19 cellular contexts compared by ENCODE assay signal in genomic region chr2:240605867-240606743, GRCh38. TPM values are rescaled to one million over a fixed set of nuclear protein-coding genes. Genes with fewer than 3 reads are reported as not detected.
DNase-seq lines count a peak whose midpoint lies in the region; ATAC-seq and TF ChIP-seq lines count a peak whose summit lies in the region.
"Had no signal": no experiment of that assay in that cellular context is flagged by ENCODE, and none has a peak within 500 bp of the region (broad histone marks: within the 10 kb centered on the region; RNA-seq: fewer than 3 reads in every experiment).

No MANE protein-coding gene starts in this region.

- H3K27me3 ChIP-seq in sigmoid colon: no peaks in the 10 kb centered on the region
- H3K27me3 ChIP-seq: BLaER1 treated with 17β-estradiol and CSF1 and Interleukin-3, amounts not matched to agents 10 nM and 100 nM had no signal

- intact Hi-C loops in left colon (cut with DNase I, micrococcal nuclease): no loop called here
- intact Hi-C loops in sigmoid colon (cut with DNase I): no loop called here
- intact Hi-C loops in activated T-helper 2 cell treated with anti-CD3 and anti-CD28 coated beads, Interferon-gamma antibody, Interleukin-2, Interleukin-4, amounts not matched to agents 10 μg/mL and 5 μg/mL and 100 μg/mL, durations not matched to agents 14 hours and 24 hours and 36 hours (cut with micrococcal nuclease): no loop called here

- TF ChIP-seq CTCF in GM13977 (IDR thresholded peaks at IDR 0.05; ENCODE audit: extremely low read depth, insufficient read depth, missing control alignments) (no peak), sigmoid colon (IDR thresholded peaks at IDR 0.05) (no peak)

- no peak overlapping the region for H3K27ac Mint-ChIP-seq in activated T-helper 2 cell treated with anti-CD3 and anti-CD28 coated beads, Interferon-gamma antibody, Interleukin-2, Interleukin-4, amounts not matched to agents 10 μg/mL and 5 μg/mL and 100 μg/mL, durations not matched to agents 14 hours and 24 hours and 36 hours
- H3K27ac Mint-ChIP-seq: activated CD4-positive, alpha-beta memory T cell treated with anti-CD3 and anti-CD28 coated beads for 36 hours; activated T-helper 1 cell treated with anti-CD3 and anti-CD28 coated beads, Interleukin-12 subunit alpha, Interleukin-12 subunit beta, Interleukin-2, Interleukin-4 antibody, amounts not matched to agents 30 ng/mL and 10 ng/mL and 1 ng/mL, durations not matched to agents 14 hours and 24 hours and 36 hours; T-cell had no signal

- TF ChIP-seq EP300 in sigmoid colon (IDR thresholded peaks at IDR 0.05): no peak

- peak; percentile 15 for ATAC-seq in left colon
- no peak for ATAC-seq in GM21423 (IDR thresholded peaks at IDR 0.05; ENCODE audit: unreplicated experiment)
- ATAC-seq: Right ventricle myocardium inferior, T-cell had no signal

- H3K36me3 Mint-ChIP-seq in activated T-helper 2 cell treated with anti-CD3 and anti-CD28 coated beads, Interferon-gamma antibody, Interleukin-2, Interleukin-4, amounts not matched to agents 10 μg/mL and 5 μg/mL and 100 μg/mL, durations not matched to agents 14 hours and 24 hours and 36 hours (ENCODE audit: low read depth): peaks cover 8% of the 10 kb centered on the region
- H3K36me3 Mint-ChIP-seq: activated CD4-positive, alpha-beta memory T cell treated with anti-CD3 and anti-CD28 coated beads for 36 hours had no signal

- H3K27me3 Mint-ChIP-seq in activated T-helper 2 cell treated with anti-CD3 and anti-CD28 coated beads, Interferon-gamma antibody, Interleukin-2, Interleukin-4, amounts not matched to agents 10 μg/mL and 5 μg/mL and 100 μg/mL, durations not matched to agents 14 hours and 24 hours and 36 hours (ENCODE audit: low read depth): no peaks in the 10 kb centered on the region
- H3K27me3 Mint-ChIP-seq: activated CD4-positive, alpha-beta memory T cell treated with anti-CD3 and anti-CD28 coated beads for 36 hours; T-cell had no signal

- H3K27ac ChIP-seq in sigmoid colon: no peak overlapping the region
- H3K27ac ChIP-seq: KMS-11 had no signal

- no peak overlapping the region for H3K4me3 Mint-ChIP-seq in activated T-helper 2 cell treated with anti-CD3 and anti-CD28 coated beads, Interferon-gamma antibody, Interleukin-2, Interleukin-4, amounts not matched to agents 10 μg/mL and 5 μg/mL and 100 μg/mL, durations not matched to agents 14 hours and 24 hours and 36 hours (ENCODE audit: low read depth)
- H3K4me3 Mint-ChIP-seq: activated CD4-positive, alpha-beta memory T cell treated with anti-CD3 and anti-CD28 coated beads for 36 hours; activated T-helper 1 cell treated with anti-CD3 and anti-CD28 coated beads, Interleukin-12 subunit alpha, Interleukin-12 subunit beta, Interleukin-2, Interleukin-4 antibody, amounts not matched to agents 30 ng/mL and 10 ng/mL and 1 ng/mL, durations not matched to agents 14 hours and 24 hours and 36 hours; T-cell had no signal

- no peaks in the 10 kb centered on the region for H3K9me3 ChIP-seq in sigmoid colon
- H3K9me3 ChIP-seq: BLaER1 treated with 17β-estradiol and CSF1 and Interleukin-3, amounts not matched to agents 10 nM and 100 nM had no signal

- no peaks in the 10 kb centered on the region for H3K9me3 Mint-ChIP-seq in activated T-helper 2 cell treated with anti-CD3 and anti-CD28 coated beads, Interferon-gamma antibody, Interleukin-2, Interleukin-4, amounts not matched to agents 10 μg/mL and 5 μg/mL and 100 μg/mL, durations not matched to agents 14 hours and 24 hours and 36 hours
- H3K9me3 Mint-ChIP-seq: activated CD4-positive, alpha-beta memory T cell treated with anti-CD3 and anti-CD28 coated beads for 36 hours; activated T-helper 1 cell treated with anti-CD3 and anti-CD28 coated beads, Interleukin-12 subunit alpha, Interleukin-12 subunit beta, Interleukin-2, Interleukin-4 antibody, amounts not matched to agents 30 ng/mL and 10 ng/mL and 1 ng/mL, durations not matched to agents 14 hours and 24 hours and 36 hours; T-cell had no signal

- peak; percentile 13 for DNase-seq in activated CD4-positive, CD25-positive, alpha-beta regulatory T cell treated with anti-CD3 and anti-CD28 coated beads, Interleukin-2, amount 50 U/mL, for 72 hours
- no peak for DNase-seq in activated CD4-positive, CD25-positive, alpha-beta regulatory T cell (lab: John Stamatoyannopoulos, UW)
- DNase-seq in GM13977 (ENCODE audit: low spot score): peak; percentile 8
- DNase-seq in left colon: peak in 1 of 2 donors; percentile 16
- peak; percentile 59 for DNase-seq in sigmoid colon
- no peak for DNase-seq in 8988T
- no peak for DNase-seq in activated T-helper 2 cell treated with anti-CD3 and anti-CD28 coated beads, Interferon-gamma antibody, Interleukin-2, Interleukin-4, amounts not matched to agents 10 μg/mL and 5 μg/mL and 100 μg/mL, durations not matched to agents 14 hours and 24 hours and 36 hours (ENCODE audit: low spot score)
- DNase-seq: activated CD4-positive, alpha-beta memory T cell treated with anti-CD3 and anti-CD28 coated beads for 36 hours; DMS153; hippocampal formation; islet precursor cell; midbrain; NCI-H1930; T-cell had no signal

- no peaks in the 10 kb centered on the region for H3K36me3 ChIP-seq in sigmoid colon

- peaks cover 10% of the 10 kb centered on the region for H3K4me1 Mint-ChIP-seq in activated T-helper 2 cell treated with anti-CD3 and anti-CD28 coated beads, Interferon-gamma antibody, Interleukin-2, Interleukin-4, amounts not matched to agents 10 μg/mL and 5 μg/mL and 100 μg/mL, durations not matched to agents 14 hours and 24 hours and 36 hours (ENCODE audit: low read depth)

- in situ Hi-C loops in GM13977 (cut with MboI; ENCODE audit: low pct_unique_long_range_greater_than_20kb, low sequenced_read_pairs, unreplicated experiment): no loop called here

- H3K4me1 ChIP-seq in sigmoid colon: no peaks in the 10 kb centered on the region

- H3K4me3 ChIP-seq in sigmoid colon: no peak overlapping the region
- H3K4me3 ChIP-seq: BLaER1 treated with 17β-estradiol and CSF1 and Interleukin-3, amounts not matched to agents 10 nM and 100 nM had no signal

- TF ChIP-seq POLR2A in sigmoid colon (IDR thresholded peaks at IDR 0.05): no peak

- WGBS in sigmoid colon, 2 donors: 25 to 75% methylated on average over 12 of the region's 12 CpGs

RNA-seq across cellular contexts. Expression of gene GPR35, which starts 19.2 kb away (rescaled TPM):
- total RNA-seq in left colon (10 to 100 TPM; 67.5 to 84.3 TPM), sigmoid colon (1 to 10 TPM; 1.3 to 7.8 (median 3.5) TPM)
- polyA plus RNA-seq in sigmoid colon: 10 to 100 TPM; 28.2 to 76.6 (median 33.0) TPM
- total RNA-seq in activated T-helper 2 cell treated with anti-CD3 and anti-CD28 coated beads, Interferon-gamma antibody, Interleukin-2, Interleukin-4, amounts not matched to agents 10 μg/mL and 5 μg/mL and 100 μg/mL, durations not matched to agents 14 hours and 24 hours and 36 hours: 24.9 and 27.4 TPM in 2 replicates

RNA-seq across cellular contexts. Expression of gene CAPN10, which starts 19.6 kb away (rescaled TPM):
- total RNA-seq in left colon: 10 to 100 TPM; 33.6 to 36.1 TPM
- total RNA-seq in sigmoid colon: 10 to 100 TPM; 10.5 to 27.7 (median 16.3) TPM
- polyA plus RNA-seq in sigmoid colon: 10 to 100 TPM; 11.4 to 33.0 (median 16.4) TPM
- 49.6 and 51.1 TPM in 2 replicates for total RNA-seq in activated T-helper 2 cell treated with anti-CD3 and anti-CD28 coated beads, Interferon-gamma antibody, Interleukin-2, Interleukin-4, amounts not matched to agents 10 μg/mL and 5 μg/mL and 100 μg/mL, durations not matched to agents 14 hours and 24 hours and 36 hours

RNA-seq across cellular contexts. Expression of gene RNPEPL1, which starts 37.8 kb away (rescaled TPM):
- 100 to 1,000 TPM in 1 of 2 donors, 10 to 100 TPM in 1; 91.4 to 107 TPM for total RNA-seq in left colon
- 10 to 100 TPM; 23.1 to 87.8 (median 28.4) TPM for total RNA-seq in sigmoid colon
- polyA plus RNA-seq in sigmoid colon: 100 to 1,000 TPM in 2 of 3 donors, 10 to 100 TPM in 1; 64.3 to 136 (median 102) TPM
- 67.3 and 71.3 TPM in 2 replicates for total RNA-seq in activated T-helper 2 cell treated with anti-CD3 and anti-CD28 coated beads, Interferon-gamma antibody, Interleukin-2, Interleukin-4, amounts not matched to agents 10 μg/mL and 5 μg/mL and 100 μg/mL, durations not matched to agents 14 hours and 24 hours and 36 hours

RNA-seq across cellular contexts. Expression of gene DUSP28, which starts 45.9 kb away (rescaled TPM):
- total RNA-seq in left colon: 1 to 10 TPM; 4.1 to 6.0 TPM
- 10 to 100 TPM in 1 of 4 donors, 1 to 10 TPM in 3; 4.6 to 10.2 (median 7.6) TPM for total RNA-seq in sigmoid colon
- polyA plus RNA-seq in sigmoid colon: 1 to 10 TPM; 5.0 to 5.4 (median 5.1) TPM
- total RNA-seq in activated T-helper 2 cell treated with anti-CD3 and anti-CD28 coated beads, Interferon-gamma antibody, Interleukin-2, Interleukin-4, amounts not matched to agents 10 μg/mL and 5 μg/mL and 100 μg/mL, durations not matched to agents 14 hours and 24 hours and 36 hours: 4.8 and 6.5 TPM in 2 replicates

RNA-seq across cellular contexts. Expression of gene ANKMY1, which starts 48.3 kb away (rescaled TPM):
- total RNA-seq in left colon: 10 to 100 TPM; 18.5 to 19.9 TPM
- 10 to 100 TPM in 2 of 4 donors, 1 to 10 TPM in 2; 6.7 to 14.0 (median 9.6) TPM for total RNA-seq in sigmoid colon
- polyA plus RNA-seq in sigmoid colon: 1 to 10 TPM; 3.6 to 9.4 (median 3.9) TPM
- total RNA-seq in activated T-helper 2 cell treated with anti-CD3 and anti-CD28 coated beads, Interferon-gamma antibody, Interleukin-2, Interleukin-4, amounts not matched to agents 10 μg/mL and 5 μg/mL and 100 μg/mL, durations not matched to agents 14 hours and 24 hours and 36 hours: 23.7 and 25.1 TPM in 2 replicates

Comparison
In these comparisons a context has a peak if more than half of its experiments do, and no peak if none do; other contexts are left out.
1. DNase-seq: peak in activated CD4-positive, CD25-positive, alpha-beta regulatory T cell treated with anti-CD3 and anti-CD28 coated beads, Interleukin-2, amount 50 U/mL, for 72 hours (single experiment), GM13977 (single experiment) and sigmoid colon (single experiment); none in activated CD4-positive, CD25-positive, alpha-beta regulatory T cell (0 of 4), 8988T (single experiment) and activated T-helper 2 cell treated with anti-CD3 and anti-CD28 coated beads, Interferon-gamma antibody, Interleukin-2, Interleukin-4, amounts not matched to agents 10 μg/mL and 5 μg/mL and 100 μg/mL, durations not matched to agents 14 hours and 24 hours and 36 hours (single experiment).